8 cellular contexts compared by ENCODE assay signal in genomic region chr3:49869525-49870126, GRCh38. TPM values are rescaled to one million over a fixed set of nuclear protein-coding genes. Genes with fewer than 3 reads are reported as not detected.
DNase-seq lines count a peak whose midpoint lies in the region; ATAC-seq and TF ChIP-seq lines count a peak whose summit lies in the region.

A gene with protein sequence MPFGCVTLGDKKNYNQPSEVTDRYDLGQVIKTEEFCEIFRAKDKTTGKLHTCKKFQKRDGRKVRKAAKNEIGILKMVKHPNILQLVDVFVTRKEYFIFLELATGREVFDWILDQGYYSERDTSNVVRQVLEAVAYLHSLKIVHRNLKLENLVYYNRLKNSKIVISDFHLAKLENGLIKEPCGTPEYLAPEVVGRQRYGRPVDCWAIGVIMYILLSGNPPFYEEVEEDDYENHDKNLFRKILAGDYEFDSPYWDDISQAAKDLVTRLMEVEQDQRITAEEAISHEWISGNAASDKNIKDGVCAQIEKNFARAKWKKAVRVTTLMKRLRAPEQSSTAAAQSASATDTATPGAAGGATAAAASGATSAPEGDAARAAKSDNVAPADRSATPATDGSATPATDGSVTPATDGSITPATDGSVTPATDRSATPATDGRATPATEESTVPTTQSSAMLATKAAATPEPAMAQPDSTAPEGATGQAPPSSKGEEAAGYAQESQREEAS (minus strand): TSS chr3:49869906. CDS start chr3:49862388, 7,518 bp downstream.

- H3K4me3 Mint-ChIP-seq in naive thymus-derived CD4-positive, alpha-beta T cell: peak within 1 kb of the TSS in 9 of 10 donors; percentile 18 to 65 (median 55)

- H3K27me3 Mint-ChIP-seq in naive thymus-derived CD4-positive, alpha-beta T cell: peaks cover 22 to 58% (median 38%) of the 10 kb centered on the region in 5 donors

- ATAC-seq in naive thymus-derived CD4-positive, alpha-beta T cell: peak; percentile 63
- no peak for ATAC-seq in GM18511 (IDR thresholded peaks at IDR 0.05; ENCODE audit: unreplicated experiment)

- H3K36me3 ChIP-seq in brain microvascular endothelial cell (replicated peaks): no peaks in the 10 kb centered on the region
- H3K36me3 ChIP-seq in naive thymus-derived CD4-positive, alpha-beta T cell (ENCODE audit: control insufficient read depth in 2 of 3, insufficient read depth in 3 of 3, low read length in 3 of 3): no peaks in the 10 kb centered on the region

- in situ Hi-C loops in brain microvascular endothelial cell (cut with HindIII; ENCODE audit: low pct_ligation_motif_present, low sequenced_read_pairs): no loop called here

- H3K4me3 ChIP-seq in brain microvascular endothelial cell (ENCODE audit: low read depth, low read length): peak within 1 kb of the TSS; percentile 9
- H3K4me3 ChIP-seq in naive thymus-derived CD4-positive, alpha-beta T cell (ENCODE audit: low read length): no peak within 1 kb of the TSS

- CTCF ChIA-PET in naive thymus-derived CD4-positive, alpha-beta T cell (lab: Charles Lee): interaction anchor here (0.9 kb wide), 1 partner anchor 126 kb away, joined by 4 read pairs; no protein-coding TSS in a partner anchor

- peak; percentile 72 for DNase-seq in NCI-H2227 (lab: John Stamatoyannopoulos, UW; ENCODE audit: unreplicated experiment)
- DNase-seq in NCI-H2227 treated with DMSO at 0.1 percent for 48 hours (lab: John Stamatoyannopoulos, UW): no peak
- peak; percentile 14 for DNase-seq in NOMO-1 treated with dmso at 0.1 percent for 144 hours (lab: John Stamatoyannopoulos, UW; ENCODE audit: unreplicated experiment)
- no peak for DNase-seq in brain microvascular endothelial cell
- DNase-seq in naive thymus-derived CD4-positive, alpha-beta T cell: peak in 7 of 9 donors; percentile 15 to 45 (median 21)
- no peak for DNase-seq in SW480 (ENCODE audit: low spot score)
- DNase-seq in T1000 (lab: John Stamatoyannopoulos, UW): no peak

- H3K4me1 ChIP-seq in naive thymus-derived CD4-positive, alpha-beta T cell (ENCODE audit: control insufficient read depth in 2 of 2, insufficient read depth in 2 of 2, low read length in 2 of 2): no peaks in the 10 kb centered on the region

- no peaks in the 10 kb centered on the region for H3K9me3 Mint-ChIP-seq in naive thymus-derived CD4-positive, alpha-beta T cell

- H3K4me1 Mint-ChIP-seq in naive thymus-derived CD4-positive, alpha-beta T cell: peaks cover 0 to 7% (median 0%) of the 10 kb centered on the region in 7 donors

- no peaks in the 10 kb centered on the region for H3K9me3 ChIP-seq in naive thymus-derived CD4-positive, alpha-beta T cell (ENCODE audit: control insufficient read depth in 2 of 3, low read length in 3 of 3)

- no peak within 1 kb of the TSS for H3K27ac Mint-ChIP-seq in naive thymus-derived CD4-positive, alpha-beta T cell

- H3K27me3 ChIP-seq in brain microvascular endothelial cell (replicated peaks): peaks cover 28% of the 10 kb centered on the region
- peaks cover 10 to 16% of the 10 kb centered on the region in 2 donors for H3K27me3 ChIP-seq in naive thymus-derived CD4-positive, alpha-beta T cell (ENCODE audit: control insufficient read depth in 2 of 2, insufficient read depth in 2 of 2, low read length in 2 of 2)

- H3K27ac ChIP-seq in brain microvascular endothelial cell: no peak within 1 kb of the TSS
- H3K27ac ChIP-seq in naive thymus-derived CD4-positive, alpha-beta T cell (ENCODE audit: low read depth, low read length): no peak within 1 kb of the TSS

- no peak for TF ChIP-seq CTCF in brain microvascular endothelial cell (IDR thresholded peaks at IDR 0.05; ENCODE audit: low read depth, low read length, missing control alignments)

- POLR2A ChIA-PET in naive thymus-derived CD4-positive, alpha-beta T cell (lab: Charles Lee): interaction anchor here (0.7 to 0.8 kb wide), 2 partner anchors 12 to 766 kb away, joined by 3 read pairs; no protein-coding TSS in a partner anchor

- intact Hi-C loops in naive thymus-derived CD4-positive, alpha-beta T cell (cut with micrococcal nuclease): no loop called here

- no peaks in the 10 kb centered on the region for H3K36me3 Mint-ChIP-seq in naive thymus-derived CD4-positive, alpha-beta T cell

RNA-seq across cellular contexts. Expression of the gene that starts here (rescaled TPM):
- total RNA-seq in naive thymus-derived CD4-positive, alpha-beta T cell: not detected
- polyA plus RNA-seq in naive thymus-derived CD4-positive, alpha-beta T cell: not detected

Comparison
In these comparisons a context has a peak if more than half of its experiments do, and no peak if none do; other contexts are left out.
1. DNase-seq: peak in NCI-H2227 (single experiment) and NOMO-1 treated with dmso at 0.1 percent for 144 hours (single experiment); none in NCI-H2227 treated with DMSO at 0.1 percent for 48 hours (single experiment), brain microvascular endothelial cell (single experiment), SW480 (single experiment) and T1000 (single experiment).
2. Peak in DNase-seq and ATAC-seq in naive thymus-derived CD4-positive, alpha-beta T cell; RNA of the gene not detected or under 1 TPM.